ENCODE assay signal across 8 cellular contexts in the genomic region with DNA sequence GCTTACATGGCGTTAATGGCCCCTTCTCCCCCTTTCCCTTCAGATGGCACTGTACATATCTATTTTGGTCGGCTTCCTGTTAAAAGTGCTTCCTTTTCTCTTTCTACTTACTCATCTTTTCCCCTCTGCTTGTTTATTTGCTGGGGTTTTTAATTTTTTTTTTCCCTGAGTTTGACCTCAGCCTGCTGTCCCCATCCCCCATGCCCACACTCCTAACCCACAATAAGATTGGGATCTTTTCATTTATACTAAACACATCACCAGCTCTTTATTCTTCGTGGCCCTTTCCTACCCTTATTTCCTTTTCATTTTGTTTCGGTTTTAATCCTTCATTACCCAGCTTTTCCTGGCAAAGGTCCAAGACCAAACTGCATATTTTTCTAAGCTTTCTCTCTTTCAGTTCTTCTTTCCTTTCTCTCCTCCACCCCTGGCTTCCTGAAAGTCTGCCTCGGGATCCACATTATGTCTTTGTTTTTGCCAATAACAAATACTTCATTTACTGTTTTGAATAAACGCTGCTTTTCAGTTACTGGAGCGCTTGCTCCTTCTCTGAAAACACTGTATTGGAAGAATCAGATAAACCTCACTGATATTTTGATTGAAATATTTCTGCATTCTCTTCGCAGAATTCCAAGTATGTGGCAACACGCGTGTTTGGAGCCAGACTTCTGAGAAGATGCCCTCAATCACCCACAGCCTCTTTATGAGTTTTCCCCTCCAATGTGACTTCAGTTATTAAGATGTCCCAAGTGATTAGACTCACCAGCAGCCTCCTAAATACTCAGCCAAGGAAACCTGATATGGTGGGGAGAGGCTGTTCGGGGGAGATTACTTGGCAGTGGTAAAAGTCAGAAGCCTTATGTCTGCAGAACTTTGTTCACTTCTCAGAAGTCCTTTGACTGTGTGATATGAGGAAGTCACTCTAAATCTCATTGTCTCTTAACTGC.
DNase-seq lines count a peak whose midpoint lies in the region; ATAC-seq and TF ChIP-seq lines count a peak whose summit lies in the region.

No MANE protein-coding gene starts in this region.

- POLR2A ChIA-PET in SK-N-SH (lab: Yijun Ruan, JAX): no interaction called here

- H3K9me3 ChIP-seq in SK-N-SH: no peaks in the 10 kb centered on the region

- CTCF ChIA-PET in SK-N-SH (lab: Yijun Ruan, JAX): interaction anchor here (0.9 kb wide), 1 partner anchor 11 kb away, joined by 4 read pairs; no protein-coding TSS in a partner anchor

- H3K36me3 Mint-ChIP-seq in chondrocyte (ENCODE audit: low read depth): no peaks in the 10 kb centered on the region
- H3K36me3 Mint-ChIP-seq in mesothelial cell of epicardium: no peaks in the 10 kb centered on the region
- H3K36me3 Mint-ChIP-seq in type B pancreatic cell: no peaks in the 10 kb centered on the region

- no peaks in the 10 kb centered on the region for H3K27me3 ChIP-seq in SK-N-SH (ENCODE audit: insufficient read depth)

- H3K4me1 ChIP-seq in SK-N-SH (ENCODE audit: control insufficient read depth in 1 of 2, insufficient read depth in 2 of 2, low read depth in 1 of 2, low read length in 1 of 2): peaks cover 2 to 7% of the 10 kb centered on the region in 2 experiments; a peak in 1 of 4 replicates

- peak overlapping the region; percentile 98 for H3K27ac Mint-ChIP-seq in chondrocyte (ENCODE audit: unreplicated experiment)
- H3K27ac Mint-ChIP-seq in mesothelial cell of epicardium: peak overlapping the region; percentile 99
- peak overlapping the region; percentile 77 for H3K27ac Mint-ChIP-seq in type B pancreatic cell

- peaks cover 24% of the 10 kb centered on the region for H3F3A ChIP-seq in SK-N-SH (replicated peaks; ENCODE audit: insufficient read depth)

- peak overlapping the region; percentile 68 for H3K9ac ChIP-seq in SK-N-SH

- H3K4me3 ChIP-seq in SK-N-SH (ENCODE audit: low read depth in 2 of 2, low read length in 1 of 2): peak overlapping the region; percentile 38 to 64; a peak in 3 of 4 replicates

- peak; percentile 64 for DNase-seq in activated effector memory CD4-positive, alpha-beta T cell treated with anti-CD3 and anti-CD28 coated beads, Interleukin-2, amount 50 U/mL, for 16 hours
- no peak for DNase-seq in activated effector memory CD4-positive, alpha-beta T cell treated with Interleukin-2 at 50 U/mL for 16 hours
- DNase-seq in SK-N-SH (peak; percentile 30), chondrocyte (ENCODE audit: low spot score) (no peak), mesothelial cell of epicardium (ENCODE audit: low spot score in 2 of 2, unreplicated experiment in 2 of 2) (no peak), type B pancreatic cell (ENCODE audit: extremely low spot score, unreplicated experiment) (no peak)

- no peaks in the 10 kb centered on the region for H4K20me1 ChIP-seq in SK-N-SH (ENCODE audit: insufficient read depth)

- H3K9me3 Mint-ChIP-seq in chondrocyte (ENCODE audit: low read depth): peaks cover 10% of the 10 kb centered on the region
- peaks cover 25% of the 10 kb centered on the region for H3K9me3 Mint-ChIP-seq in mesothelial cell of epicardium
- peaks cover 7% of the 10 kb centered on the region for H3K9me3 Mint-ChIP-seq in type B pancreatic cell

- H3K36me3 ChIP-seq in SK-N-SH (replicated peaks in 1 of 2; ENCODE audit: control insufficient read depth in 1 of 2, insufficient read depth in 2 of 2, low read length in 1 of 2): no peaks in the 10 kb centered on the region

- 7% methylated on average over 11 of the region's 11 CpGs for WGBS in SK-N-SH (ENCODE audit: low lambda C conversion rate)

- H3K9me2 ChIP-seq in SK-N-SH: no peaks in the 10 kb centered on the region

- peak overlapping the region; percentile 83 for H3K4me2 ChIP-seq in SK-N-SH

- no peaks in the 10 kb centered on the region for H3K27me3 Mint-ChIP-seq in chondrocyte (ENCODE audit: low read depth)
- no peaks in the 10 kb centered on the region for H3K27me3 Mint-ChIP-seq in mesothelial cell of epicardium (ENCODE audit: low read depth)
- H3K27me3 Mint-ChIP-seq in type B pancreatic cell: no peaks in the 10 kb centered on the region

- peak overlapping the region; percentile 62 for H2AFZ ChIP-seq in SK-N-SH (ENCODE audit: low read depth)

- peak overlapping the region; percentile 45 to 90; a peak in 3 of 4 replicates for H3K27ac ChIP-seq in SK-N-SH (ENCODE audit: low read depth in 2 of 2, low read length in 1 of 2)

- ATAC-seq in GM18870 (IDR thresholded peaks at IDR 0.05; ENCODE audit: unreplicated experiment) (no peak), HG03439 (IDR thresholded peaks at IDR 0.05; ENCODE audit: unreplicated experiment) (no peak)

- peaks cover 38% of the 10 kb centered on the region for H3K4me1 Mint-ChIP-seq in chondrocyte (ENCODE audit: low read depth)
- peaks cover 14% of the 10 kb centered on the region for H3K4me1 Mint-ChIP-seq in mesothelial cell of epicardium
- peaks cover 12% of the 10 kb centered on the region for H3K4me1 Mint-ChIP-seq in type B pancreatic cell (ENCODE audit: unreplicated experiment)

- TF ChIP-seq EP300 in SK-N-SH (IDR thresholded peaks at IDR 0.05; ENCODE audit: borderline replicate concordance in 1 of 2, low read depth in 1 of 2, low read length in 1 of 2): peak in 1 of 2 experiments; percentile 74; a peak in 1 of 4 replicates

- no peaks in the 10 kb centered on the region for H3K79me2 ChIP-seq in SK-N-SH (ENCODE audit: insufficient read depth)

- TF ChIP-seq RAD21 in SK-N-SH (IDR thresholded peaks at IDR 0.05; ENCODE audit: low read length): no peak

- H3K4me3 Mint-ChIP-seq in chondrocyte (ENCODE audit: unreplicated experiment) (peak overlapping the region; percentile 69), mesothelial cell of epicardium (peak overlapping the region; percentile 67), type B pancreatic cell (peak overlapping the region; percentile 66)

- TF ChIP-seq CTCF in SK-N-SH (IDR thresholded peaks at IDR 0.05) (no peak), chondrocyte (IDR thresholded peaks at IDR 0.05) (no peak), mesothelial cell of epicardium (IDR thresholded peaks at IDR 0.05; ENCODE audit: unreplicated experiment) (no peak), type B pancreatic cell (conservative IDR thresholded peaks at IDR 0.05) (no peak)

TF ChIP-seq in SK-N-SH, 30 proteins besides CTCF, POLR2A, EP300 and RAD21:
- TF ChIP-seq NFIC (IDR thresholded peaks at IDR 0.05; ENCODE audit: borderline replicate concordance): peak; percentile 52
- no peak for TF ChIP-seq GATA2 (CRISPR knock-in tag; IDR thresholded peaks at IDR 0.05)
- no peak for TF ChIP-seq YY1 (IDR thresholded peaks at IDR 0.05; ENCODE audit: low read depth)
- TF ChIP-seq, protein P1, sequence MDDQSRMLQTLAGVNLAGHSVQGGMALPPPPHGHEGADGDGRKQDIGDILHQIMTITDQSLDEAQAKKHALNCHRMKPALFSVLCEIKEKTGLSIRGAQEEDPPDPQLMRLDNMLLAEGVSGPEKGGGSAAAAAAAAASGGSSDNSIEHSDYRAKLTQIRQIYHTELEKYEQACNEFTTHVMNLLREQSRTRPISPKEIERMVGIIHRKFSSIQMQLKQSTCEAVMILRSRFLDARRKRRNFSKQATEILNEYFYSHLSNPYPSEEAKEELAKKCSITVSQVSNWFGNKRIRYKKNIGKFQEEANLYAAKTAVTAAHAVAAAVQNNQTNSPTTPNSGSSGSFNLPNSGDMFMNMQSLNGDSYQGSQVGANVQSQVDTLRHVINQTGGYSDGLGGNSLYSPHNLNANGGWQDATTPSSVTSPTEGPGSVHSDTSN (IDR thresholded peaks at IDR 0.05): peak; percentile 93
- TF ChIP-seq TEAD4 (IDR thresholded peaks at IDR 0.05; ENCODE audit: borderline replicate concordance, insufficient read depth): peak; percentile 72; the same call in 1 of the 2 replicates
- peak; percentile 37; the same call in 1 of the 2 replicates for TF ChIP-seq JUND (IDR thresholded peaks at IDR 0.05)
- peak; percentile 62 for TF ChIP-seq TCF12 (IDR thresholded peaks at IDR 0.05)
- TF ChIP-seq, protein P2, sequence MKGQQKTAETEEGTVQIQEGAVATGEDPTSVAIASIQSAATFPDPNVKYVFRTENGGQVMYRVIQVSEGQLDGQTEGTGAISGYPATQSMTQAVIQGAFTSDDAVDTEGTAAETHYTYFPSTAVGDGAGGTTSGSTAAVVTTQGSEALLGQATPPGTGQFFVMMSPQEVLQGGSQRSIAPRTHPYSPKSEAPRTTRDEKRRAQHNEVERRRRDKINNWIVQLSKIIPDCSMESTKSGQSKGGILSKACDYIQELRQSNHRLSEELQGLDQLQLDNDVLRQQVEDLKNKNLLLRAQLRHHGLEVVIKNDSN (IDR thresholded peaks at IDR 0.05; ENCODE audit: borderline replicate concordance, low read depth): no peak
- peak; percentile 14; the same call in 1 of the 2 replicates for TF ChIP-seq FOSL2 (IDR thresholded peaks at IDR 0.05; ENCODE audit: borderline replicate concordance, low read depth)
- TF ChIP-seq SIN3A (IDR thresholded peaks at IDR 0.05; ENCODE audit: borderline replicate concordance, low read depth, low read length): 0 out of 2 replicates have a peak, but pooled peaks have one; percentile 11
- TF ChIP-seq RXRA (IDR thresholded peaks at IDR 0.05; ENCODE audit: borderline replicate concordance, low read depth): peak; percentile 30; the same call in 1 of the 2 replicates

Comparison
In these comparisons a context has a peak if more than half of its experiments do, and no peak if none do; other contexts are left out.
1. DNase-seq: peak in activated effector memory CD4-positive, alpha-beta T cell treated with anti-CD3 and anti-CD28 coated beads, Interleukin-2, amount 50 U/mL, for 16 hours (single experiment) and SK-N-SH (single experiment); none in activated effector memory CD4-positive, alpha-beta T cell treated with Interleukin-2 at 50 U/mL for 16 hours (single experiment), chondrocyte (single experiment), mesothelial cell of epicardium (0 of 2) and type B pancreatic cell (single experiment).
2. Peak in every context shown above with its lines, with median percentiles within 50 percentile points of each other: H3K27ac Mint-ChIP-seq and H3K4me3 Mint-ChIP-seq.